ENCODE assay signal across 9 cellular contexts in the genomic region with DNA sequence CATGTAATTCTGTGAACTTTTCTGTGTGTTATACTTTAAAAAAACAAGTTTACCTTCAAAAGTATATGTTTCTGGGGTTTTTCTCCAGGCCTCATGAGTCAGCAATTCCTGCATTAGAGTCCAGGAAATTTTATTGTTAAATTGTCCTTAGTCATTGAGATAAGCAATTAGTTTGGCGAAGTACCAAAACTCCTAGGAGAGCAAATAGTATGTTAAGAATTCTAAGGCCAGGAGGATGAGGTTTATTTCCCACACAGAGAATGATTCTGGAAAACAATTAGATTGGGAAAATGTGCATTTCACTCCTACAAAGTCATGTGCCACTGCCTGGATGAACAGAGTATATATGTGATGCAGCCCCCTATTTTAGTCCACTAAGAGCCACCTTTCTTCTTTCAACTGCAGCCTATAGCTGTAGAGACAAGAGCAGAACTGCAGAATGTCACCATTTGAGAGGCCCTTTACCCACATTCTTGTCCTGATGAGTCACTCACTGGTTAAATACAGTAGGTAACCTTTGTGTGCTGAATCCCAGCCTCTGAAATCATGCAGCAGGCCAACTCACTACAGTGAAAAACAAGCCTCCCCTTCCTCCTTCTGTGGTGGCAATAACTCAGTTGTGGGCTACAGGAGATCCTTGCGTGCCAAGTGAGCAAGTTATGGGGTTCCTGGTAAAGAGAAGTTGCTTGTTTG.
A peak's percentile ranks its signal among the peaks of the same experiment; 100 is the strongest.
DNase-seq lines count a peak whose midpoint lies in the region; ATAC-seq and TF ChIP-seq lines count a peak whose summit lies in the region.
"Had no signal": no experiment of that assay in that cellular context is flagged by ENCODE, and none has a peak within 500 bp of the region (broad histone marks: within the 10 kb centered on the region; RNA-seq: fewer than 3 reads in every experiment).

No MANE protein-coding gene starts in this region.

- H3K4me3 Mint-ChIP-seq in activated CD8-positive, alpha-beta T cell treated with anti-CD3 and anti-CD28 coated beads for 36 hours, result no peak overlapping the region
- no peak overlapping the region for H3K4me3 Mint-ChIP-seq in natural killer cell treated with Interleukin-12 subunit alpha and Interleukin-12 subunit beta and Interleukin-15 and Interleukin-18, amount 100 ng/mL, for 72 hours

- peaks cover 16% of the 10 kb centered on the region for H3K4me1 Mint-ChIP-seq in activated CD8-positive, alpha-beta T cell treated with anti-CD3 and anti-CD28 coated beads for 36 hours (ENCODE audit: low read depth)
- peaks cover 0 to 4% of the 10 kb centered on the region in 2 donors for H3K4me1 Mint-ChIP-seq in natural killer cell treated with Interleukin-12 subunit alpha and Interleukin-12 subunit beta and Interleukin-15 and Interleukin-18, amount 100 ng/mL, for 72 hours (ENCODE audit: low read depth in 2 of 2)

- TF ChIP-seq CTCF in activated CD8-positive, alpha-beta T cell treated with anti-CD3 and anti-CD28 coated beads for 36 hours (IDR thresholded peaks at IDR 0.05), result no peak

- CTCF ChIA-PET in activated CD8-positive, alpha-beta T cell treated with anti-CD3 and anti-CD28 coated beads for 36 hours (lab: Charles Lee), result no interaction called here

- intact Hi-C loops in activated CD8-positive, alpha-beta T cell treated with anti-CD3 and anti-CD28 coated beads for 36 hours (cut with micrococcal nuclease), result loop anchor here (10.0 kb wide), 1 partner anchor 457 kb away; a partner anchor contains a TSS

- DNase-seq in 8988T (peak; percentile 15), HPDE6-E6E7 (ENCODE audit: extremely low spot score) (peak; percentile 71), iPS-NIHi11 (ENCODE audit: low spot score) (peak; percentile 46), cerebellum (ENCODE audit: low spot score) (no peak), superior temporal gyrus (ENCODE audit: extremely low spot score) (no peak)
- peak; percentile 26 for DNase-seq in activated CD8-positive, alpha-beta T cell treated with anti-CD3 and anti-CD28 coated beads for 36 hours
- no peak for DNase-seq in natural killer cell treated with Interleukin-12 subunit alpha and Interleukin-12 subunit beta and Interleukin-15 and Interleukin-18, amount 100 ng/mL, for 72 hours (ENCODE audit: low spot score)
- DNase-seq in stimulated activated CD4-positive, alpha-beta T cell treated with anti-CD3 and anti-CD28 coated beads, Interleukin-4, amount 100 ng/mL, for 1 hour, result no peak

- POLR2A ChIA-PET in activated CD8-positive, alpha-beta T cell treated with anti-CD3 and anti-CD28 coated beads for 36 hours (lab: Charles Lee), result no interaction called here

- no peak overlapping the region for H3K27ac Mint-ChIP-seq in activated CD8-positive, alpha-beta T cell treated with anti-CD3 and anti-CD28 coated beads for 36 hours
- H3K27ac Mint-ChIP-seq in natural killer cell treated with Interleukin-12 subunit alpha and Interleukin-12 subunit beta and Interleukin-15 and Interleukin-18, amount 100 ng/mL, for 72 hours, result no peak overlapping the region

- peaks cover 28% of the 10 kb centered on the region for H3K27me3 Mint-ChIP-seq in activated CD8-positive, alpha-beta T cell treated with anti-CD3 and anti-CD28 coated beads for 36 hours
- peaks cover 25 to 39% of the 10 kb centered on the region in 2 donors for H3K27me3 Mint-ChIP-seq in natural killer cell treated with Interleukin-12 subunit alpha and Interleukin-12 subunit beta and Interleukin-15 and Interleukin-18, amount 100 ng/mL, for 72 hours

- H3K36me3 Mint-ChIP-seq in activated CD8-positive, alpha-beta T cell treated with anti-CD3 and anti-CD28 coated beads for 36 hours (ENCODE audit: low read depth), result no peaks in the 10 kb centered on the region
- no peaks in the 10 kb centered on the region for H3K36me3 Mint-ChIP-seq in natural killer cell treated with Interleukin-12 subunit alpha and Interleukin-12 subunit beta and Interleukin-15 and Interleukin-18, amount 100 ng/mL, for 72 hours

- H3K9me3 Mint-ChIP-seq in activated CD8-positive, alpha-beta T cell treated with anti-CD3 and anti-CD28 coated beads for 36 hours, result no peaks in the 10 kb centered on the region
- H3K9me3 Mint-ChIP-seq in natural killer cell treated with Interleukin-12 subunit alpha and Interleukin-12 subunit beta and Interleukin-15 and Interleukin-18, amount 100 ng/mL, for 72 hours, result no peaks in the 10 kb centered on the region

- ATAC-seq in activated CD8-positive, alpha-beta T cell treated with anti-CD3 and anti-CD28 coated beads for 36 hours, result peak; percentile 85
- no peak for ATAC-seq in natural killer cell treated with Interleukin-12 subunit alpha and Interleukin-12 subunit beta and Interleukin-15 and Interleukin-18, amount 100 ng/mL, for 72 hours
- ATAC-seq: GM12878 had no signal

Comparison
In these comparisons a context has a peak if more than half of its experiments do, and no peak if none do; other contexts are left out.
1. DNase-seq: peak in 8988T (single experiment), HPDE6-E6E7 (single experiment), activated CD8-positive, alpha-beta T cell treated with anti-CD3 and anti-CD28 coated beads for 36 hours (single experiment) and iPS-NIHi11 (single experiment); none in cerebellum (single experiment), superior temporal gyrus (single experiment), natural killer cell treated with Interleukin-12 subunit alpha and Interleukin-12 subunit beta and Interleukin-15 and Interleukin-18, amount 100 ng/mL, for 72 hours (single experiment) and stimulated activated CD4-positive, alpha-beta T cell treated with anti-CD3 and anti-CD28 coated beads, Interleukin-4, amount 100 ng/mL, for 1 hour (single experiment).